Comparison of ENCODE assay signal across 6 cellular contexts in the genomic region with DNA sequence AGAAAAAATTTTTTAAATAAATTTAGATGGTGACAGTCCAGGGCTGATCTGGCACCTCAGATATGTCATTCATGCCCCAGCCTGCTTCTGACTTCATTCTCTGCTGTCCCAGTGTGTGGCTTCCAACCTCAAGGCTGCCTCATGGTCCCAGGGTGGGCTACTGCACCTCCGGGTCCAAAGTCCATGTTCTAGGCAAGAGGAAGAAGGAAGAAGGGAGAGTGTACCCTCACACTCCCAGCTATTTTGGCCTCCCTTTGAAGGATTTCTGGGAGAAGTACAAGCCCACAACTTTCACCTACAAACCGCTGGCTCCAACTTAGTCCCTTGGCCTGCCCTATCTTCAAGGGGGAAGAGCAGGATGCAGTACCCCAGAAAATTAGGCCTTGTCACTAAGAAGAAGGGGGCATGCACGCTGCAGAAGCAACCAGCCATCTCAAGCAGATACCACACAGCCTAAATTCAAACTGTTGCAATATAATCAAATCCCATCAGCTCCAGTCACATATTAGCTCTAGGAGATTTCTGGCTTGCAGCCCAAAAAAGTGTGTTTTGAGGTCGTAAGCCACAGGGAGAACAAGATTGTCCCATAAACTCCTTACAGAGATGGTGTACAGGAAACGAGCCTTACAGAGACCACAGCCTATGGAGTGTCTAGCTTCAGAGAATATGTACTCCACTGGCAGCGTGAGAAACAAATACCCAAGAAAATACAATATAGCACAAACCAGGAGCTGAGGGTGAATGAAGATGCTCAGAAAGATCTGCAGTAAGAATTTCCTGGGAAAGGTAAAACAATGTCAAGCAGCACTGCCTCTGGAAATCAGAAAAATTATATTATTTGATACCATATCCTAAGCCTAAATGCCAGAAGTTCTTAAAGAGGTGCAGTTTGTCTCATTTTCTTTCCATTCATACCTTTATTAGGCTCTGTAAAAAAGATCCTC. TPM values are rescaled to one million over a fixed set of nuclear protein-coding genes. Genes with fewer than 3 reads are reported as not detected.
DNase-seq lines count a peak whose midpoint lies in the region; ATAC-seq and TF ChIP-seq lines count a peak whose summit lies in the region.

No MANE protein-coding gene starts in this region.

- no peaks in the 10 kb centered on the region for H4K20me1 ChIP-seq in KMS-11 (ENCODE audit: insufficient read depth)

- H3K9ac ChIP-seq in KMS-11 = peak overlapping the region; percentile 79; the same call in 1 of the 2 replicates

- H3K4me3 ChIP-seq in KMS-11 (IDR thresholded peaks at IDR 0.05; ENCODE audit: insufficient read depth, low read depth, low read length) (no peak overlapping the region), coronary artery (peak overlapping the region; percentile 85), gastrocnemius medialis (peak overlapping the region; percentile 49 to 70 (median 69))

- DNase-seq in coronary artery (ENCODE audit: low spot score) (no peak), gastrocnemius medialis (no peak), SIG-M5 treated with dmso at 0.1 percent for 504 hours (lab: John Stamatoyannopoulos, UW; ENCODE audit: unreplicated experiment) (no peak), SKM-1 (lab: John Stamatoyannopoulos, UW; ENCODE audit: unreplicated experiment) (no peak)
- no peak for DNase-seq in stimulated activated CD4-positive, alpha-beta T cell treated with anti-CD3 and anti-CD28 coated beads, Interleukin-4, amount 100 ng/mL, for 24 hours

- peak overlapping the region; percentile 97 for H3K4me2 ChIP-seq in KMS-11

- H3K4me1 ChIP-seq in KMS-11 (ENCODE audit: low read depth, poor library complexity, severe bottlenecking) = peaks cover 75% of the 10 kb centered on the region
- H3K4me1 ChIP-seq in gastrocnemius medialis = peaks cover 8% of the 10 kb centered on the region in 2 donors

- H3K27me3 ChIP-seq in KMS-11 (ENCODE audit: insufficient read depth, low read depth) (no peaks in the 10 kb centered on the region), gastrocnemius medialis (no peaks in the 10 kb centered on the region)

- peaks cover 11% of the 10 kb centered on the region; the same call in 1 of the 2 replicates for H3K79me2 ChIP-seq in KMS-11 (ENCODE audit: insufficient read depth, low read depth)

- no peak for TF ChIP-seq POLR2A in gastrocnemius medialis (IDR thresholded peaks at IDR 0.05)

- H2AFZ ChIP-seq in KMS-11 (ENCODE audit: low read depth) = peak overlapping the region; percentile 36

- H3K36me3 ChIP-seq in KMS-11 (ENCODE audit: insufficient read depth) (no peaks in the 10 kb centered on the region), gastrocnemius medialis (no peaks in the 10 kb centered on the region)

- in situ Hi-C loops in gastrocnemius medialis (cut with MboI; ENCODE audit: low sequenced_read_pairs in 4 of 4) = no loop called here

- intact Hi-C loops in gastrocnemius medialis (cut with DNase I; ENCODE audit: low total_unique reads) = loop anchor here (2.0 to 5.0 kb wide), 3 partner anchors 19 to 157 kb away; a partner anchor contains a TSS

- no peak for TF ChIP-seq CTCF in KMS-11 (conservative IDR thresholded peaks at IDR 0.05; ENCODE audit: low read depth, low read length)
- no peak for TF ChIP-seq CTCF in coronary artery (IDR thresholded peaks at IDR 0.05)
- TF ChIP-seq CTCF in gastrocnemius medialis (IDR thresholded peaks at IDR 0.05 in 4 of 5, conservative IDR thresholded peaks at IDR 0.05 in 1 of 5) = no peak

- no peaks in the 10 kb centered on the region for H3K9me3 ChIP-seq in gastrocnemius medialis

- H3K27ac ChIP-seq in KMS-11 (peak overlapping the region; percentile 86), coronary artery (peak overlapping the region; percentile 69 to 90), gastrocnemius medialis (peak overlapping the region; percentile 82 to 89 (median 86))

- no peak for ATAC-seq in gastrocnemius medialis

RNA-seq across cellular contexts. Expression of a gene that starts 0.8 kb away (rescaled TPM):
- total RNA-seq in gastrocnemius medialis = 1 to 10 TPM; 3.7 to 8.9 (median 4.4) TPM

RNA-seq across cellular contexts. Expression of a gene that starts 18.8 kb away (rescaled TPM):
- 1 to 10 TPM; 1.1 to 4.8 (median 1.5) TPM for total RNA-seq in gastrocnemius medialis

RNA-seq across cellular contexts. Expression of a gene that starts 37.9 kb away (rescaled TPM):
- 1 to 10 TPM; 2.5 to 3.5 (median 3.1) TPM for total RNA-seq in gastrocnemius medialis
